Comparison of ENCODE assay signal across 2 cellular contexts in genomic region chr6:155316419-155316818, GRCh38.
TF ChIP-seq lines count a peak whose summit lies in the region.

No MANE protein-coding gene starts in this region.

TF ChIP-seq in HCT116, 20 proteins besides CTCF, POLR2A, EP300 and RAD21:
- TF ChIP-seq EGR1 (IDR thresholded peaks at IDR 0.05; ENCODE audit: low read depth) (no peak), SRF (IDR thresholded peaks at IDR 0.05; ENCODE audit: low read depth) (no peak), ELF1 (IDR thresholded peaks at IDR 0.05; ENCODE audit: borderline replicate concordance, low read depth) (no peak), YY1 (IDR thresholded peaks at IDR 0.05; ENCODE audit: extremely low read depth, insufficient replicate concordance, low read depth, low read length) (no peak), ZBTB33 (IDR thresholded peaks at IDR 0.05; ENCODE audit: extremely low read depth, insufficient replicate concordance, low read length) (no peak), SP1 (IDR thresholded peaks at IDR 0.05; ENCODE audit: low read depth) (no peak), ZNF274 (IDR thresholded peaks at IDR 0.05; ENCODE audit: low read depth, low read length) (no peak), TCF7L2 (IDR thresholded peaks at IDR 0.05; ENCODE audit: borderline replicate concordance, extremely low read depth, insufficient read depth, insufficient read length) (no peak), EZH2 (IDR thresholded peaks at IDR 0.05) (no peak), FOSL1 (IDR thresholded peaks at IDR 0.05; ENCODE audit: low read depth) (no peak), POLR2AphosphoS5 (IDR thresholded peaks at IDR 0.05; ENCODE audit: low read depth, low read length) (no peak), CEBPB (IDR thresholded peaks at IDR 0.05; ENCODE audit: low read depth) (no peak)

TF ChIP-seq in WTC11, 78 proteins besides CTCF, POLR2A, EP300 and RAD21:
- TF ChIP-seq IRF2 (CRISPR knock-in tag; IDR thresholded peaks at IDR 0.05; ENCODE audit: borderline replicate concordance, low read depth) (no peak), ZNF423 (CRISPR knock-in tag; IDR thresholded peaks at IDR 0.05) (no peak), ZNF219 (CRISPR knock-in tag; IDR thresholded peaks at IDR 0.05; ENCODE audit: borderline replicate concordance) (no peak), SOX15 (CRISPR knock-in tag; IDR thresholded peaks at IDR 0.05) (no peak), USF1 (CRISPR knock-in tag; IDR thresholded peaks at IDR 0.05) (no peak), TP53 (CRISPR knock-in tag; IDR thresholded peaks at IDR 0.05) (no peak), MLX (CRISPR knock-in tag; IDR thresholded peaks at IDR 0.05) (no peak), MAX (CRISPR knock-in tag; IDR thresholded peaks at IDR 0.05) (no peak), ZNF416 (CRISPR knock-in tag; IDR thresholded peaks at IDR 0.05) (no peak)
